ENCODE assay signal across 8 cellular contexts in genomic region chr11:65919151-65920034, GRCh38. TPM values are rescaled to one million over a fixed set of nuclear protein-coding genes. Genes with fewer than 3 reads are reported as not detected.
DNase-seq lines count a peak whose midpoint lies in the region; ATAC-seq lines count a peak whose summit lies in the region.

TSS of gene DRAP1 (plus strand) at chr11:65919426. CDS start at chr11:65919502, 76 bp downstream.

- peak within 1 kb of the TSS; percentile 96 for H3K4me3 ChIP-seq in BLaER1

- peaks cover 33% of the 10 kb centered on the region for H3K36me3 ChIP-seq in BLaER1

- peaks cover 53% of the 10 kb centered on the region for H3K4me1 ChIP-seq in BLaER1

- peak within 1 kb of the TSS; percentile 96 for H3K4me2 ChIP-seq in BLaER1

- H3K9me3 ChIP-seq in BLaER1: no peaks in the 10 kb centered on the region

- H4K20me1 ChIP-seq in BLaER1: peaks cover 37% of the 10 kb centered on the region; the same call in 1 of the 2 replicates

- peak within 1 kb of the TSS; percentile 95 for H3K27ac ChIP-seq in BLaER1

- peak within 1 kb of the TSS; percentile 98 for H3K9ac ChIP-seq in BLaER1

- peak; percentile 93 for DNase-seq in NCI-H748 treated with DMSO at 0.1 percent for 48 hours (lab: John Stamatoyannopoulos, UW)
- peak; percentile 98 to 99 for DNase-seq in activated CD4-positive, alpha-beta T cell treated with anti-CD3 and anti-CD28 coated beads, Interleukin-2, amount 50 U/mL, for 24 hours (ENCODE audit: low read depth in 1 of 2, low spot score in 1 of 2)
- DNase-seq in dedifferentiated amniotic fluid mesenchymal stem cell (ENCODE audit: extremely low spot score): peak; percentile 98
- peak; percentile 99 for DNase-seq in left lobe of liver (ENCODE audit: low spot score)
- peak; percentile 98 to 99 for DNase-seq in stimulated activated CD4-positive, alpha-beta T cell treated with anti-CD3 and anti-CD28 coated beads, Interleukin-2, amount 100 ng/mL, for 24 hours

- ATAC-seq in GM19395 (IDR thresholded peaks at IDR 0.05; ENCODE audit: unreplicated experiment): peak; percentile 82
- peak; percentile 63 for ATAC-seq in HG03558 (IDR thresholded peaks at IDR 0.05; ENCODE audit: extremely low read depth, unreplicated experiment)
- peak; percentile 92 for ATAC-seq in left lobe of liver

- H3K27me3 ChIP-seq in BLaER1: no peaks in the 10 kb centered on the region

RNA-seq across cellular contexts. Expression of gene DRAP1, which starts in this region (rescaled TPM):
- total RNA-seq in left lobe of liver: 31.0 TPM

Comparison
In these comparisons a context has a peak if more than half of its experiments do, and no peak if none do; other contexts are left out.
1. Peak in every context shown above with its lines: DNase-seq, ATAC-seq, H3K4me3 ChIP-seq and H3K27ac ChIP-seq.